ENCODE assay signal across 14 cellular contexts in genomic region chr11:121483805-121484478, GRCh38. TPM values are rescaled to one million over a fixed set of nuclear protein-coding genes. Genes with fewer than 3 reads are reported as not detected.
A peak's percentile ranks its signal among the peaks of the same experiment; 100 is the strongest.
DNase-seq lines count a peak whose midpoint lies in the region; ATAC-seq and TF ChIP-seq lines count a peak whose summit lies in the region.
"Had no signal": no experiment of that assay in that cellular context is flagged by ENCODE, and none has a peak within 500 bp of the region (broad histone marks: within the 10 kb centered on the region; RNA-seq: fewer than 3 reads in every experiment).

No MANE protein-coding gene starts in this region.

- peak overlapping the region; percentile 80 for H3K9ac ChIP-seq in BLaER1
- H3K9ac ChIP-seq: SK-N-SH had no signal

- H3K27ac Mint-ChIP-seq in CD4-positive, CD25-positive, alpha-beta regulatory T cell = peak overlapping the region; percentile 36 to 96 (median 37)
- H3K27ac Mint-ChIP-seq in T-helper 17 cell = peak overlapping the region; percentile 95
- peak overlapping the region; percentile 65 for H3K27ac Mint-ChIP-seq in endothelial cell (ENCODE audit: unreplicated experiment)
- H3K27ac Mint-ChIP-seq in glutamatergic neuron (ENCODE audit: unreplicated experiment) = no peak overlapping the region

- H3K4me1 ChIP-seq in BLaER1 (peaks cover 71% of the 10 kb centered on the region), right atrium auricular region (no peaks in the 10 kb centered on the region)
- peaks cover 28% of the 10 kb centered on the region for H3K4me1 ChIP-seq in CD4-positive, CD25-positive, alpha-beta regulatory T cell (ENCODE audit: control insufficient read depth, insufficient read depth, low read length, poor library complexity, severe bottlenecking)

- no peak for TF ChIP-seq POLR2A in erythroblast (IDR thresholded peaks at IDR 0.05; ENCODE audit: low read length)

- H3K27me3 ChIP-seq in BLaER1 (no peaks in the 10 kb centered on the region), right atrium auricular region (no peaks in the 10 kb centered on the region)
- no peaks in the 10 kb centered on the region for H3K27me3 ChIP-seq in CD4-positive, CD25-positive, alpha-beta regulatory T cell (ENCODE audit: control insufficient read depth, insufficient read depth, low read length)

- H3K4me3 ChIP-seq in BLaER1 (no peak overlapping the region), right atrium auricular region (no peak overlapping the region)
- no peak overlapping the region for H3K4me3 ChIP-seq in CD4-positive, CD25-positive, alpha-beta regulatory T cell (ENCODE audit: low read depth, low read length)
- H3K4me3 ChIP-seq: thoracic aorta had no signal

- no peak for ATAC-seq in CD4-positive, CD25-positive, alpha-beta regulatory T cell (ENCODE audit: low read depth in 2 of 2)
- ATAC-seq in T-helper 17 cell = no peak
- ATAC-seq in HG02610 (IDR thresholded peaks at IDR 0.05; ENCODE audit: unreplicated experiment) = no peak

- TF ChIP-seq CTCF in endothelial cell (IDR thresholded peaks at IDR 0.05; ENCODE audit: unreplicated experiment) (no peak), glutamatergic neuron (IDR thresholded peaks at IDR 0.05; ENCODE audit: partially characterized antibody, unreplicated experiment) (no peak), right atrium auricular region (IDR thresholded peaks at IDR 0.05) (no peak)

- DNase-seq in CD4-positive, CD25-positive, alpha-beta regulatory T cell = no peak
- DNase-seq in T-helper 17 cell = no peak
- DNase-seq in endothelial cell (ENCODE audit: low spot score) = no peak
- no peak for DNase-seq in glutamatergic neuron
- no peak for DNase-seq in erythroblast (lab: John Stamatoyannopoulos, UW)
- no peak for DNase-seq in right atrium auricular region (ENCODE audit: low spot score)
- DNase-seq: aorta, NCI-H1930, NCI-H524 treated with DMSO at 0.1 percent for 48 hours, SK-N-SH had no signal

- H3K36me3 ChIP-seq in BLaER1 (peaks cover 24% of the 10 kb centered on the region), right atrium auricular region (no peaks in the 10 kb centered on the region)
- peaks cover 73% of the 10 kb centered on the region for H3K36me3 ChIP-seq in CD4-positive, CD25-positive, alpha-beta regulatory T cell (ENCODE audit: control insufficient read depth, insufficient read depth, low read length)
- H3K36me3 ChIP-seq: thoracic aorta had no signal

- H3K4me2 ChIP-seq in BLaER1 = peak overlapping the region; percentile 98
- H3K4me2 ChIP-seq: SK-N-SH had no signal

- H3K4me3 Mint-ChIP-seq in CD4-positive, CD25-positive, alpha-beta regulatory T cell = no peak overlapping the region
- H3K4me3 Mint-ChIP-seq in T-helper 17 cell = peak overlapping the region; percentile 62
- H3K4me3 Mint-ChIP-seq in endothelial cell (ENCODE audit: unreplicated experiment) = peak overlapping the region; percentile 10
- no peak overlapping the region for H3K4me3 Mint-ChIP-seq in glutamatergic neuron (ENCODE audit: unreplicated experiment)

- H3K9me3 ChIP-seq in BLaER1 (no peaks in the 10 kb centered on the region), T-helper 17 cell (ENCODE audit: control insufficient read depth, low read length, poor library complexity, severe bottlenecking) (no peaks in the 10 kb centered on the region), right atrium auricular region (no peaks in the 10 kb centered on the region)
- no peaks in the 10 kb centered on the region for H3K9me3 ChIP-seq in CD4-positive, CD25-positive, alpha-beta regulatory T cell (ENCODE audit: control insufficient read depth in 2 of 2, low read length in 2 of 2)
- H3K9me3 ChIP-seq: SK-N-SH, thoracic aorta had no signal

- peaks cover 12 to 77% (median 33%) of the 10 kb centered on the region in 4 donors for H3K4me1 Mint-ChIP-seq in CD4-positive, CD25-positive, alpha-beta regulatory T cell
- H3K4me1 Mint-ChIP-seq in T-helper 17 cell (peaks cover 59% of the 10 kb centered on the region), endothelial cell (ENCODE audit: unreplicated experiment) (peaks cover 34% of the 10 kb centered on the region), glutamatergic neuron (ENCODE audit: low read depth, unreplicated experiment) (peaks cover 15% of the 10 kb centered on the region)

- H3K9me3 Mint-ChIP-seq in CD4-positive, CD25-positive, alpha-beta regulatory T cell = no peaks in the 10 kb centered on the region
- H3K9me3 Mint-ChIP-seq in endothelial cell (ENCODE audit: unreplicated experiment) (no peaks in the 10 kb centered on the region), glutamatergic neuron (ENCODE audit: unreplicated experiment) (peaks cover 8% of the 10 kb centered on the region)

- peaks cover 42% of the 10 kb centered on the region for H3K36me3 Mint-ChIP-seq in CD4-positive, CD25-positive, alpha-beta regulatory T cell
- H3K36me3 Mint-ChIP-seq in T-helper 17 cell (ENCODE audit: low read depth) (peaks cover 25% of the 10 kb centered on the region), endothelial cell (ENCODE audit: low read depth, unreplicated experiment) (peaks cover 5% of the 10 kb centered on the region), glutamatergic neuron (ENCODE audit: unreplicated experiment) (no peaks in the 10 kb centered on the region)

- peak overlapping the region; percentile 97 for H3K27ac ChIP-seq in BLaER1
- H3K27ac ChIP-seq in CD4-positive, CD25-positive, alpha-beta regulatory T cell (ENCODE audit: insufficient read depth, low read length, poor library complexity, severe bottlenecking) = peak overlapping the region; percentile 44
- no peak overlapping the region for H3K27ac ChIP-seq in right atrium auricular region
- H3K27ac ChIP-seq: thoracic aorta, VCaP had no signal

- H3K27me3 Mint-ChIP-seq in CD4-positive, CD25-positive, alpha-beta regulatory T cell = no peaks in the 10 kb centered on the region
- no peaks in the 10 kb centered on the region for H3K27me3 Mint-ChIP-seq in T-helper 17 cell
- peaks cover 6% of the 10 kb centered on the region for H3K27me3 Mint-ChIP-seq in endothelial cell (ENCODE audit: unreplicated experiment)
- peaks cover 3% of the 10 kb centered on the region for H3K27me3 Mint-ChIP-seq in glutamatergic neuron (ENCODE audit: unreplicated experiment)

- no peaks in the 10 kb centered on the region for H4K20me1 ChIP-seq in BLaER1

RNA-seq across cellular contexts. Expression of gene SORL1, which starts 31.8 kb away (rescaled TPM):
- total RNA-seq in CD4-positive, CD25-positive, alpha-beta regulatory T cell = 441 TPM
- polyA plus RNA-seq in CD4-positive, CD25-positive, alpha-beta regulatory T cell = 100 to 1,000 TPM; 143 to 169 (median 162) TPM
- 100 to 1,000 TPM; 273 to 331 TPM for total RNA-seq in T-helper 17 cell
- 4.6 TPM for total RNA-seq in endothelial cell (ENCODE audit: unreplicated experiment)
- 11.1 TPM for total RNA-seq in glutamatergic neuron (ENCODE audit: unreplicated experiment)
- 1 to 10 TPM; 6.4 to 7.5 TPM for total RNA-seq in right atrium auricular region

Comparison
In these comparisons a context has a peak if more than half of its experiments do, and no peak if none do; other contexts are left out.
1. H3K27ac ChIP-seq: peak in BLaER1 (single experiment) and CD4-positive, CD25-positive, alpha-beta regulatory T cell (single experiment); none in right atrium auricular region (0 of 2).
2. H3K4me3 Mint-ChIP-seq: peak in T-helper 17 cell (single experiment) and endothelial cell (single experiment); none in CD4-positive, CD25-positive, alpha-beta regulatory T cell (0 of 4) and glutamatergic neuron (single experiment).
3. RNA of gene SORL1, which starts 31.8 kb away (total RNA-seq): 441 TPM in CD4-positive, CD25-positive, alpha-beta regulatory T cell (single experiment) and 273 to 331 TPM in T-helper 17 cell; 11.1 TPM in glutamatergic neuron (single experiment), 6.4 to 7.5 TPM in right atrium auricular region and 4.6 TPM in endothelial cell (single experiment); every median in the first group is over 10 times any median in the second.